ENCODE assay signal across 13 cellular contexts in the genomic region with DNA sequence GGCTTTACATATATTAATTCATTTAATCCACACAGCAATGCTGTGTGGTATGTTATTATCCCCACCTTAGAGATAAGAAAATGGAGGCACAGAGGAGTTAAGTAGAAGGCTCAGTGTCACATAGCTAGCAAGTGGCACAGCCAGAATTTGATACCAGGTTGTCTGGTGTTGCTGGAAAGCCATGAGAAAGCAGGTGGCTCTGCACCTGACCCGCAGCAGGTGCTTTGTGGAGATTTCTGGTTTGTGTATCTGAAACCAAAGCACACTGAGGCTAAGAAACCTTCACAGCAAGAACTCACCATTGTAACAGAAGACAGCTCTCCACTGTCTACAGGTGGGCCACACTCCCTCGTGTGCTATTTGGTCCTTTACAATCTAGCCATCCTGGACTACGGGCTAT. TPM values are rescaled to one million over a fixed set of nuclear protein-coding genes. Genes with fewer than 3 reads are reported as not detected.
A peak's percentile ranks its signal among the peaks of the same experiment; 100 is the strongest.
DNase-seq lines count a peak whose midpoint lies in the region; ATAC-seq, FAIRE-seq and TF ChIP-seq lines count a peak whose summit lies in the region.
"Had no signal": no experiment of that assay in that cellular context is flagged by ENCODE, and none has a peak within 500 bp of the region (broad histone marks: within the 10 kb centered on the region; RNA-seq: fewer than 3 reads in every experiment).

No MANE protein-coding gene starts in this region.

- 78 to 86% methylated on average over 3 of the region's 3 CpGs for WGBS in esophagus squamous epithelium, 2 donors

- H3K36me3 ChIP-seq in Peyer's patch (peaks cover 0 to 11% (median 0%) of the 10 kb centered on the region in 3 donors), esophagus squamous epithelium (peaks cover 0 to 45% (median 3%) of the 10 kb centered on the region in 3 donors), thoracic aorta (peaks cover 6% of the 10 kb centered on the region)

- no peaks in the 10 kb centered on the region for H3K9me3 Mint-ChIP-seq in activated T-cell treated with anti-CD3 and anti-CD28 coated beads, Interleukin-2, amount 50 U/mL, for 72 hours

- TF ChIP-seq CTCF in Peyer's patch (IDR thresholded peaks at IDR 0.05) (no peak), esophagus squamous epithelium (IDR thresholded peaks at IDR 0.05) (no peak), thoracic aorta (IDR thresholded peaks at IDR 0.05) (no peak)

- peaks cover 47% of the 10 kb centered on the region for H3K4me1 Mint-ChIP-seq in activated T-cell treated with anti-CD3 and anti-CD28 coated beads, Interleukin-2, amount 50 U/mL, for 72 hours (ENCODE audit: low read depth)

- no peak overlapping the region for H3K4me3 ChIP-seq in Peyer's patch
- H3K4me3 ChIP-seq in esophagus squamous epithelium = no peak overlapping the region
- no peak overlapping the region for H3K4me3 ChIP-seq in thoracic aorta

- DNase-seq in activated T-cell treated with anti-CD3 and anti-CD28 coated beads, Interleukin-2, amount 50 U/mL, for 72 hours = no peak
- DNase-seq in activated T-cell treated with anti-CD3 and anti-CD28 coated beads for 4 hours (no peak), Peyer's patch (no peak), esophagus squamous epithelium (lab: John Stamatoyannopoulos, UW) (no peak), thoracic aorta (ENCODE audit: low spot score) (no peak), sciatic nerve (ENCODE audit: low spot score) (no peak), frontal cortex (ENCODE audit: low spot score in 2 of 2) (no peak)
- DNase-seq: activated CD4-positive, CD25-positive, alpha-beta regulatory T cell; left colon; NCI-H1694 had no signal

- FAIRE-seq in frontal cortex (lab: Jason Lieb, UNC) = no peak
- FAIRE-seq: astrocyte had no signal

- intact Hi-C loops in esophagus squamous epithelium (cut with DNase I) = no loop called here
- intact Hi-C loops in sciatic nerve (cut with DNase I) = no loop called here

- H3K27ac Mint-ChIP-seq in activated T-cell treated with anti-CD3 and anti-CD28 coated beads, Interleukin-2, amount 50 U/mL, for 72 hours = peak overlapping the region; percentile 59
- H3K27ac Mint-ChIP-seq: B cell had no signal

- H3K27ac ChIP-seq in Peyer's patch = peak overlapping the region; percentile 53 to 71 (median 68)
- peak overlapping the region; percentile 24 to 96 (median 78) for H3K27ac ChIP-seq in esophagus squamous epithelium
- H3K27ac ChIP-seq in thoracic aorta = peak overlapping the region; percentile 76 to 89

- H3K27me3 ChIP-seq in Peyer's patch (no peaks in the 10 kb centered on the region), esophagus squamous epithelium (no peaks in the 10 kb centered on the region), thoracic aorta (replicated peaks; ENCODE audit: insufficient read depth) (no peaks in the 10 kb centered on the region)

- H3K4me1 ChIP-seq in Peyer's patch = peaks cover 0 to 58% (median 19%) of the 10 kb centered on the region in 4 donors
- H3K4me1 ChIP-seq in esophagus squamous epithelium = peaks cover 27 to 92% (median 51%) of the 10 kb centered on the region in 3 donors
- peaks cover 50 to 87% of the 10 kb centered on the region in 2 donors for H3K4me1 ChIP-seq in thoracic aorta (ENCODE audit: control insufficient read depth in 1 of 2, low read depth in 2 of 2)

- H3K4me3 Mint-ChIP-seq in activated T-cell treated with anti-CD3 and anti-CD28 coated beads, Interleukin-2, amount 50 U/mL, for 72 hours = peak overlapping the region in 1 of 2 donors; percentile 26
- H3K4me3 Mint-ChIP-seq: B cell had no signal

- H3K9me3 ChIP-seq in Peyer's patch (no peaks in the 10 kb centered on the region), esophagus squamous epithelium (no peaks in the 10 kb centered on the region), thoracic aorta (no peaks in the 10 kb centered on the region)

- TF ChIP-seq POLR2A in Peyer's patch (IDR thresholded peaks at IDR 0.05) = no peak
- no peak for TF ChIP-seq POLR2A in esophagus squamous epithelium (IDR thresholded peaks at IDR 0.05)

- no peak for ATAC-seq in activated T-cell treated with anti-CD3 and anti-CD28 coated beads, Interleukin-2, amount 50 U/mL, for 72 hours (replicated peaks in 1 of 2)
- ATAC-seq in thoracic aorta (ENCODE audit: insufficient number of reproducible peaks, low FRiP score, low read depth) = no peak
- no peak for ATAC-seq in activated CD4-positive, CD25-positive, alpha-beta regulatory T cell treated with anti-CD3 and anti-CD28 coated beads, Interleukin-2, amount 50 U/mL, for 24 hours
- no peak for ATAC-seq in sciatic nerve

- no peaks in the 10 kb centered on the region for H3K27me3 Mint-ChIP-seq in activated T-cell treated with anti-CD3 and anti-CD28 coated beads, Interleukin-2, amount 50 U/mL, for 72 hours (ENCODE audit: low read depth)
- H3K27me3 Mint-ChIP-seq: B cell had no signal

- H3K36me3 Mint-ChIP-seq in activated T-cell treated with anti-CD3 and anti-CD28 coated beads, Interleukin-2, amount 50 U/mL, for 72 hours (ENCODE audit: insufficient read depth in 2 of 2) = peaks cover 1 to 2% of the 10 kb centered on the region in 2 donors

RNA-seq across cellular contexts. Expression of a gene that starts 7.5 kb away (rescaled TPM):
- total RNA-seq in activated T-cell treated with anti-CD3 and anti-CD28 coated beads, Interleukin-2, amount 50 U/mL, for 72 hours = 10 to 100 TPM; 63.9 to 90.5 TPM
- 10 to 100 TPM; 24.3 to 78.4 (median 26.4) TPM for total RNA-seq in Peyer's patch
- total RNA-seq in esophagus squamous epithelium = 10 to 100 TPM; 27.5 to 38.0 (median 37.0) TPM
- 10 to 100 TPM; 50.1 to 55.2 TPM for total RNA-seq in thoracic aorta
- total RNA-seq in sciatic nerve = 84.9 TPM
- 43.2 TPM for total RNA-seq in frontal cortex
